9 cellular contexts compared by ENCODE assay signal in genomic region chr2:168583710-168584521, GRCh38.
DNase-seq lines count a peak whose midpoint lies in the region; ATAC-seq and TF ChIP-seq lines count a peak whose summit lies in the region.
"Had no signal": no experiment of that assay in that cellular context is flagged by ENCODE, and none has a peak within 500 bp of the region (broad histone marks: within the 10 kb centered on the region; RNA-seq: fewer than 3 reads in every experiment).

No MANE protein-coding gene starts in this region.

- WGBS in stomach, 5 donors: 49 to 56% (median 53%) methylated on average over 5 of the region's 5 CpGs

- TF ChIP-seq CTCF in RWPE1 (conservative IDR thresholded peaks at IDR 0.05; ENCODE audit: low read depth): no peak
- TF ChIP-seq CTCF in fibroblast of mammary gland (conservative IDR thresholded peaks at IDR 0.05; ENCODE audit: control insufficient read depth, insufficient read depth, low read depth, low read length): no peak
- no peak for TF ChIP-seq CTCF in stomach (IDR thresholded peaks at IDR 0.05)

- H3K27me3 Mint-ChIP-seq in T-helper 1 cell treated with Interleukin-12 subunit alpha and Interleukin-12 subunit beta and Interleukin-4 antibody, amounts not matched to agents 30 μg/mL and 1 μg/mL, for 36 hours (ENCODE audit: low read depth): no peaks in the 10 kb centered on the region
- H3K27me3 Mint-ChIP-seq in activated T-helper 1 cell treated with anti-CD3 and anti-CD28 coated beads, Interleukin-12 subunit alpha, Interleukin-12 subunit beta, Interleukin-2, Interleukin-4 antibody, amounts not matched to agents 30 ng/mL and 10 ng/mL and 1 ng/mL, durations not matched to agents 14 hours and 24 hours and 36 hours (ENCODE audit: insufficient read depth): no peaks in the 10 kb centered on the region

- H3K27me3 ChIP-seq in stomach: no peaks in the 10 kb centered on the region
- H3K27me3 ChIP-seq: BLaER1 had no signal

- no peak overlapping the region for H3K4me3 Mint-ChIP-seq in T-helper 1 cell treated with Interleukin-12 subunit alpha and Interleukin-12 subunit beta and Interleukin-4 antibody, amounts not matched to agents 30 μg/mL and 1 μg/mL, for 36 hours
- no peak overlapping the region for H3K4me3 Mint-ChIP-seq in activated T-helper 1 cell treated with anti-CD3 and anti-CD28 coated beads, Interleukin-12 subunit alpha, Interleukin-12 subunit beta, Interleukin-2, Interleukin-4 antibody, amounts not matched to agents 30 ng/mL and 10 ng/mL and 1 ng/mL, durations not matched to agents 14 hours and 24 hours and 36 hours

- peak overlapping the region; percentile 80 for H3K27ac Mint-ChIP-seq in T-helper 1 cell treated with Interleukin-12 subunit alpha and Interleukin-12 subunit beta and Interleukin-4 antibody, amounts not matched to agents 30 μg/mL and 1 μg/mL, for 36 hours
- H3K27ac Mint-ChIP-seq in activated T-helper 1 cell treated with anti-CD3 and anti-CD28 coated beads, Interleukin-12 subunit alpha, Interleukin-12 subunit beta, Interleukin-2, Interleukin-4 antibody, amounts not matched to agents 30 ng/mL and 10 ng/mL and 1 ng/mL, durations not matched to agents 14 hours and 24 hours and 36 hours: no peak overlapping the region

- H3K4me3 ChIP-seq in fibroblast of mammary gland (ENCODE audit: control insufficient read depth, low read depth, low read length) (no peak overlapping the region), stomach (no peak overlapping the region)
- H3K4me3 ChIP-seq: BLaER1 had no signal

- POLR2A ChIA-PET in RWPE1 (lab: Yijun Ruan, JAX; ENCODE audit: low non-redundant PET): no interaction called here

- DNase-seq in T-helper 1 cell: no peak
- peak; percentile 75 for DNase-seq in RWPE1 (ENCODE audit: low spot score)
- peak; percentile 88 for DNase-seq in fibroblast of mammary gland (ENCODE audit: low read depth)
- no peak for DNase-seq in stomach
- DNase-seq in T-helper 9 cell: no peak
- DNase-seq in activated T-helper 1 cell treated with anti-CD3 and anti-CD28 coated beads, Interleukin-12 subunit alpha, Interleukin-12 subunit beta, Interleukin-2, Interleukin-4 antibody, amounts not matched to agents 30 ng/mL and 10 ng/mL and 1 ng/mL, durations not matched to agents 14 hours and 24 hours and 36 hours (ENCODE audit: low spot score): no peak

- no peak for ATAC-seq in HG03280 (IDR thresholded peaks at IDR 0.05; ENCODE audit: unreplicated experiment)

- H3K9me3 ChIP-seq in stomach: no peaks in the 10 kb centered on the region
- H3K9me3 ChIP-seq: BLaER1 had no signal

- H3K27ac ChIP-seq in RWPE1: no peak overlapping the region
- H3K27ac ChIP-seq in stomach: peak overlapping the region in 3 of 5 donors; percentile 52 to 62 (median 59)
- H3K27ac ChIP-seq: BLaER1 had no signal

- H3K4me1 Mint-ChIP-seq in T-helper 1 cell treated with Interleukin-12 subunit alpha and Interleukin-12 subunit beta and Interleukin-4 antibody, amounts not matched to agents 30 μg/mL and 1 μg/mL, for 36 hours (ENCODE audit: low read depth): peaks cover 29% of the 10 kb centered on the region
- peaks cover 46% of the 10 kb centered on the region for H3K4me1 Mint-ChIP-seq in activated T-helper 1 cell treated with anti-CD3 and anti-CD28 coated beads, Interleukin-12 subunit alpha, Interleukin-12 subunit beta, Interleukin-2, Interleukin-4 antibody, amounts not matched to agents 30 ng/mL and 10 ng/mL and 1 ng/mL, durations not matched to agents 14 hours and 24 hours and 36 hours (ENCODE audit: low read depth)

- intact Hi-C loops in stomach (cut with DNase I; ENCODE audit: low total_unique reads): no loop called here
- intact Hi-C loops in activated T-helper 1 cell treated with anti-CD3 and anti-CD28 coated beads, Interleukin-12 subunit alpha, Interleukin-12 subunit beta, Interleukin-2, Interleukin-4 antibody, amounts not matched to agents 30 ng/mL and 10 ng/mL and 1 ng/mL, durations not matched to agents 14 hours and 24 hours and 36 hours (cut with micrococcal nuclease): loop anchor here (1.0 to 2.0 kb wide), 2 partner anchors 94 to 151 kb away; no protein-coding TSS in a partner anchor

- no peak for TF ChIP-seq EP300 in stomach (IDR thresholded peaks at IDR 0.05)

- no peaks in the 10 kb centered on the region for H3K9me3 Mint-ChIP-seq in T-helper 1 cell treated with Interleukin-12 subunit alpha and Interleukin-12 subunit beta and Interleukin-4 antibody, amounts not matched to agents 30 μg/mL and 1 μg/mL, for 36 hours
- H3K9me3 Mint-ChIP-seq in activated T-helper 1 cell treated with anti-CD3 and anti-CD28 coated beads, Interleukin-12 subunit alpha, Interleukin-12 subunit beta, Interleukin-2, Interleukin-4 antibody, amounts not matched to agents 30 ng/mL and 10 ng/mL and 1 ng/mL, durations not matched to agents 14 hours and 24 hours and 36 hours: peaks cover 4% of the 10 kb centered on the region

- peaks cover 13 to 38% (median 27%) of the 10 kb centered on the region in 4 donors for H3K4me1 ChIP-seq in stomach

- peaks cover 12% of the 10 kb centered on the region for H3K36me3 Mint-ChIP-seq in T-helper 1 cell treated with Interleukin-12 subunit alpha and Interleukin-12 subunit beta and Interleukin-4 antibody, amounts not matched to agents 30 μg/mL and 1 μg/mL, for 36 hours (ENCODE audit: low read depth)
- H3K36me3 Mint-ChIP-seq in activated T-helper 1 cell treated with anti-CD3 and anti-CD28 coated beads, Interleukin-12 subunit alpha, Interleukin-12 subunit beta, Interleukin-2, Interleukin-4 antibody, amounts not matched to agents 30 ng/mL and 10 ng/mL and 1 ng/mL, durations not matched to agents 14 hours and 24 hours and 36 hours (ENCODE audit: low read depth): peaks cover 12% of the 10 kb centered on the region

- H3K36me3 ChIP-seq in stomach: no peaks in the 10 kb centered on the region

- no peak for TF ChIP-seq POLR2A in stomach (IDR thresholded peaks at IDR 0.05)

- CTCF ChIA-PET in RWPE1 (lab: Yijun Ruan, JAX): no interaction called here

Comparison
In these comparisons a context has a peak if more than half of its experiments do, and no peak if none do; other contexts are left out.
1. DNase-seq: peak in RWPE1 (single experiment) and fibroblast of mammary gland (single experiment); none in T-helper 1 cell (0 of 5), stomach (single experiment), T-helper 9 cell (single experiment) and activated T-helper 1 cell treated with anti-CD3 and anti-CD28 coated beads, Interleukin-12 subunit alpha, Interleukin-12 subunit beta, Interleukin-2, Interleukin-4 antibody, amounts not matched to agents 30 ng/mL and 10 ng/mL and 1 ng/mL, durations not matched to agents 14 hours and 24 hours and 36 hours (single experiment).